18 cellular contexts compared by ENCODE assay signal in the genomic region with DNA sequence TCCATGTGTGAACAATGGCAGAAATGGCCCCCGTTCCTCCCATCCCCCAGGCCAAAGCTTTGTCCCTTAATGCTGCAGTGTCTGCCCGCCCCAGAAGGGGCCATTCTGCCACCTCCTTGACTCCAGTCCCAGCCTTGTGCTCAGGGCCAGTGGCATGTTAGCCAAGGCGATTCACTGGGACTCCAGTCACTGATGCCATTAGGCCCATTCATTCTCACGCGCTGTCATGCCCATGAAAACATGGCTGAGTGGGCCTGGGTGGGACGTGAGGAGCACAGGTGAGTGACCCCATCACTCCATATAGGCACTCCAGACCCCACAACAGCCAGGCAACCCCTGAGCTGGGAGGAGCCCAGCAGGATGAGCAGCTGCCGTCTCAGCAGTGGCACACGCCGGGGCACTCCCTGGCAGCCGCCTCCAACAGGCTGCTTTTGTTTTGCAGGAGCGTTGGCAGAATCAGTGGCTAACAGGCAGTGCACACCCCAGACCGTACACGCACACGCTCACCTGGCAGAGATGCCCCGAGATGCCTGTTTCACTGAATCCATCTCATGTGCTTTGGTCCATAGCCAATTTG.
"Had no signal": no experiment of that assay in that cellular context is flagged by ENCODE, and none has a peak within 500 bp of the region (broad histone marks: within the 10 kb centered on the region; RNA-seq: fewer than 3 reads in every experiment).

No MANE protein-coding gene starts in this region.

- ATAC-seq: activated T-helper 17 cell treated with anti-CD3 and anti-CD28 coated beads, Interleukin-2, amount 50 U/mL, for 72 hours; mucosa of descending colon; naive thymus-derived CD8-positive, alpha-beta T cell; stimulated activated memory B cell treated with anti-CD40 and anti-IgM and Interleukin-4, amounts not matched to agents 10 μg/mL and 1 μg/mL and 100 μg/mL, for 72 hours had no signal

- H3K27me3 ChIP-seq: cardiac muscle cell, colonic mucosa, right atrium auricular region, tibial artery, vagina had no signal

- DNase-seq: activated CD4-positive, alpha-beta T cell treated with anti-CD3 and anti-CD28 coated beads, Interleukin-2, amount 10 ng/mL, durations not matched to agents 7 days and 5 days; activated CD4-positive, CD25-positive, alpha-beta regulatory T cell; activated naive CD4-positive, alpha-beta T cell treated with anti-CD3 and anti-CD28 coated beads for 36 hours; activated T-cell treated with anti-CD3 and anti-CD28 coated beads for 4 hours; colonic mucosa; effector CD4-positive, alpha-beta T cell; foreskin melanocyte; head of caudate nucleus; mammary epithelial cell; mucosa of descending colon; small intestine; tibial artery had no signal

- H3K9me3 ChIP-seq: colonic mucosa, vagina had no signal

- H3K4me1 ChIP-seq: colonic mucosa, right atrium auricular region, tibial artery, vagina had no signal

- H3K27ac ChIP-seq: cardiac muscle cell, colonic mucosa, right atrium auricular region, tibial artery, vagina had no signal

- H3K36me3 ChIP-seq: cardiac muscle cell, colonic mucosa, right atrium auricular region, tibial artery, vagina had no signal

- H3K4me3 ChIP-seq: cardiac muscle cell, colonic mucosa, mucosa of descending colon, right atrium auricular region, tibial artery, vagina had no signal
